Comparison of ENCODE assay signal across 24 cellular contexts in the genomic region with DNA sequence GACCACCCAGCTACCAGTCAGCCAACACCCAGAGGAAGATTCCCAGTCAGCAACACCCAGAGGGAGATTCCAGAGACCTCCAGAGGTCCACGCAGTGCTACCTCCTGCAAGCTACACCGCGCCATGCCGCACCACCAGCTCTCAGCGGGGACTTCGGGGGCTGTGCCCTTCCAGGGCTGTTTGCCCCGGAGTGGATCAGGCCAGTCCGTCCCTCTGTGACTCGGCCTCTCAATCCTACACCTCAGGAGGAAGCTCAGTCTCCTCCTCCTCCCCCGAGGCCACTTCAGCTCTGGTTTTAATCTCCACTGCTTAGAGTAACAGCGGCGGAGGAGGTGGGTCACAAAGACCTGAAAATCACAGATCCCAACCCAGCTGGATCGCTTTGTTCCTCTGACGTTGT.
"Had no signal": no experiment of that assay in that cellular context is flagged by ENCODE, and none has a peak within 500 bp of the region (broad histone marks: within the 10 kb centered on the region; RNA-seq: fewer than 3 reads in every experiment).

No MANE protein-coding gene starts in this region.

- H3K4me1 ChIP-seq: suprapubic skin, transverse colon, uterus had no signal

- ATAC-seq: activated CD8-positive, alpha-beta memory T cell treated with anti-CD3 and anti-CD28 coated beads, Interleukin-2, amount 10 ng/mL, durations not matched to agents 7 days and 5 days; activated CD8-positive, alpha-beta T cell treated with anti-CD3 and anti-CD28 coated beads for 36 hours; activated naive CD8-positive, alpha-beta T cell treated with anti-CD3 and anti-CD28 coated beads, Interleukin-2, amount 50 U/mL, for 24 hours; esophagus mucosa; left ventricle myocardium superior; sciatic nerve; stimulated activated effector memory CD8-positive, alpha-beta T cell treated with anti-CD3 and anti-CD28 coated beads, Interleukin-12 subunit alpha, Interleukin-12 subunit beta, amount 100 ng/mL, for 72 hours; stimulated activated naive CD8-positive, alpha-beta T cell treated with anti-CD3 and anti-CD28 coated beads, Interleukin-15, amount 100 ng/mL, for 72 hours; T-helper 17 cell had no signal

- H3K27ac ChIP-seq: cardiac muscle cell, suprapubic skin, transverse colon, uterus had no signal

- DNase-seq: activated CD4-positive, alpha-beta T cell treated with anti-CD3 and anti-CD28 coated beads, Interleukin-2, amount 10 ng/mL, durations not matched to agents 7 days and 5 days; activated CD4-positive, CD25-positive, alpha-beta regulatory T cell treated with anti-CD3 and anti-CD28 coated beads, Interleukin-2, amount 50 U/mL, for 72 hours; activated CD8-positive, alpha-beta memory T cell treated with anti-CD3 and anti-CD28 coated beads, Interleukin-2, amount 10 ng/mL, durations not matched to agents 7 days and 5 days; activated CD8-positive, alpha-beta T cell treated with anti-CD3 and anti-CD28 coated beads for 36 hours; activated effector memory CD4-positive, alpha-beta T cell treated with anti-CD3 and anti-CD28 coated beads, Interleukin-2, amount 50 U/mL, for 16 hours; activated naive CD4-positive, alpha-beta T cell treated with anti-CD3 and anti-CD28 coated beads, Interleukin-2, amount 50 U/mL, for 16 hours; activated naive CD8-positive, alpha-beta T cell treated with anti-CD3 and anti-CD28 coated beads, Interleukin-2, amount 50 U/mL, for 24 hours; activated T-cell treated with anti-CD3 and anti-CD28 coated beads for 4 hours; effector memory CD4-positive, alpha-beta T cell; foreskin melanocyte; left ventricle myocardium superior; mammary epithelial cell; occipital lobe; small intestine; stimulated activated CD4-positive, alpha-beta T cell treated with anti-CD3 and anti-CD28 coated beads, Interleukin-2, amount 100 ng/mL, for 24 hours; stimulated activated naive CD8-positive, alpha-beta T cell treated with anti-CD3 and anti-CD28 coated beads, Interleukin-15, amount 100 ng/mL, for 72 hours; T-helper 17 cell; transverse colon; uterus had no signal

- H3K27me3 ChIP-seq: cardiac muscle cell, transverse colon, uterus had no signal

- H3K9me3 ChIP-seq: suprapubic skin, transverse colon, uterus had no signal

- H3K4me3 ChIP-seq: cardiac muscle cell, suprapubic skin, transverse colon, uterus had no signal

- H3K36me3 ChIP-seq: cardiac muscle cell, suprapubic skin, transverse colon, uterus had no signal
